Comparison of ENCODE assay signal across 1 cellular context in the genomic region with DNA sequence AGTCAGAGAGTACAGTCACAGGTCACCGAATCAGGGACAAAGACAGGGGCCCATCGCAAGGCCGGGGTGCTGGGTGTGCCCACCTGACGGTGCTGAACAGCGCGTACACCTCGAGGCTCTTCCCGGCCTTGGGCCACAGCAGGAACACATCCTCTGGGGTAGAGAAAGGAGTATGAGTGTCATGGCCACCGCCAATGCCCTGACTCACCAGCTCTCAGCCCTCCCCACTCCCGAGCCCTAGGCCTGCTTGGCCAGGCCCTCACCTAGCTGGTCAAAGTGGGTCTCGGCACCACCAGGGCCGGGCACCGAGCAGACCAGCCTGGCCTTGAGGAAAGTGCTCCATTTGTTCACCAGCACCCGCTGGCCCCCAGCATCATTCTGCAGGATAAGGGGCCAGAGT.
TF ChIP-seq lines count a peak whose summit lies in the region.

No MANE protein-coding gene starts in this region.

TF ChIP-seq in endothelial cell of umbilical vein, 7 proteins besides CTCF, POLR2A, EP300 and RAD21:
- no peak for TF ChIP-seq JUN (IDR thresholded peaks at IDR 0.05; ENCODE audit: borderline replicate concordance, insufficient read depth, insufficient read length, low read depth)
